13 cellular contexts compared by ENCODE assay signal in the genomic region with DNA sequence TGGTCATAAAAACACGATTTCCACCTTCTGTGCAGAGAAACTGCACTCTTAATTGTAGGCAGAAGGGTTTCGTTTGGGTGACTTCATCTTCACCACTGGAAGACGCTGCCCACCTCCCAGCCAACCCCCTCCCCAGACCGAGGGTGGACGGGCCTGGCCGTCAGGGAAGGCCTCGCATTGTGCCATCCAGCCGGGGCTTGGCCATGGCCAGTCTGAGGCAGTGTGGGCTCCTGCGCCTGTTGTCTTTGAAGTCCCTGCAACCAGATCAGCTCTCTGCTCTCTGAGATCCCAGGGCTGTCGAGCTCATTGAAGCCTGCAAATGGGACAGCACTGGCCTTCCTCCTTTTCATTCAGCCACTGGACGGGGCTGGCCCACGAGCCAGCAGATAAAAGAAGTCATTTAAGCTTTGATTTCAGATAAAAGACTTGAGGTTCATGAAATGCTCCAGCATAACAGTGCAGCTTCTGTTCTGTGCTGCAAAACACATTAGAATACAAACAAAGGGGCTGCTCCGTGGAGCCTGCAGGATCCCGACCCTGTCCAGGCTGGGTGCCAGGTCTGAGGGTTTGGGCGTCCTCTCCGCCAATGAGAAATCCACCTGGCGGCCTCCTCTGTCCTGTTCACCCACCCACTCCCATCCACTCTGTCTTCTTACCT.
A peak's percentile ranks its signal among the peaks of the same experiment; 100 is the strongest.
DNase-seq lines count a peak whose midpoint lies in the region; ATAC-seq and TF ChIP-seq lines count a peak whose summit lies in the region.
"Had no signal": no experiment of that assay in that cellular context is flagged by ENCODE, and none has a peak within 500 bp of the region (broad histone marks: within the 10 kb centered on the region; RNA-seq: fewer than 3 reads in every experiment).

No MANE protein-coding gene starts in this region.

- no peaks in the 10 kb centered on the region for H3K36me3 ChIP-seq in prostate gland
- H3K36me3 ChIP-seq: uterus had no signal

- H3K4me3 Mint-ChIP-seq in activated CD4-positive, alpha-beta T cell treated with anti-CD3 and anti-CD28 coated beads, Interleukin-2, amount 10 ng/mL, durations not matched to agents 24 days and 14 days = no peak overlapping the region
- H3K4me3 Mint-ChIP-seq: activated CD8-positive, alpha-beta memory T cell treated with anti-CD3 and anti-CD28 coated beads, Interleukin-2, amount 10 ng/mL, durations not matched to agents 7 days and 5 days had no signal

- no peaks in the 10 kb centered on the region for H3K9me3 ChIP-seq in prostate gland
- H3K9me3 ChIP-seq: uterus had no signal

- intact Hi-C loops in Right ventricle myocardium superior (cut with DNase I) = no loop called here
- intact Hi-C loops in Right ventricle myocardium inferior (cut with DNase I) = loop anchor here (5.0 kb wide), 1 partner anchor 250 kb away; no protein-coding TSS in a partner anchor
- intact Hi-C loops in prostate gland (cut with DNase I) = no loop called here
- intact Hi-C loops in activated CD4-positive, alpha-beta T cell treated with anti-CD3 and anti-CD28 coated beads, Interleukin-2, amount 10 ng/mL, durations not matched to agents 24 days and 14 days (cut with micrococcal nuclease) = no loop called here

- peak; percentile 41 for ATAC-seq in Right ventricle myocardium superior (ENCODE audit: poor library complexity)
- no peak for ATAC-seq in Right ventricle myocardium inferior
- ATAC-seq in GM21786 (IDR thresholded peaks at IDR 0.05; ENCODE audit: unreplicated experiment) = no peak
- ATAC-seq: activated CD8-positive, alpha-beta memory T cell treated with anti-CD3 and anti-CD28 coated beads, Interleukin-2, amount 10 ng/mL, durations not matched to agents 7 days and 5 days had no signal

- no peaks in the 10 kb centered on the region for H3K27me3 ChIP-seq in prostate gland (replicated peaks; ENCODE audit: insufficient read depth)
- H3K27me3 ChIP-seq: uterus had no signal

- TF ChIP-seq POLR2A in prostate gland (IDR thresholded peaks at IDR 0.05) = no peak

- peak overlapping the region in 1 of 2 donors; percentile 25 for H3K27ac ChIP-seq in prostate gland
- H3K27ac ChIP-seq: uterus had no signal

- H3K36me3 Mint-ChIP-seq in activated CD4-positive, alpha-beta T cell treated with anti-CD3 and anti-CD28 coated beads, Interleukin-2, amount 10 ng/mL, durations not matched to agents 24 days and 14 days (ENCODE audit: low read depth) = peaks cover 44% of the 10 kb centered on the region

- no peak for TF ChIP-seq CTCF in prostate gland (IDR thresholded peaks at IDR 0.05)

- no peak overlapping the region for H3K27ac Mint-ChIP-seq in activated CD4-positive, alpha-beta T cell treated with anti-CD3 and anti-CD28 coated beads, Interleukin-2, amount 10 ng/mL, durations not matched to agents 24 days and 14 days
- H3K27ac Mint-ChIP-seq: activated CD8-positive, alpha-beta memory T cell treated with anti-CD3 and anti-CD28 coated beads, Interleukin-2, amount 10 ng/mL, durations not matched to agents 7 days and 5 days; progenitor cell of endocrine pancreas had no signal

- no peak overlapping the region for H3K4me3 ChIP-seq in prostate gland
- H3K4me3 ChIP-seq: uterus had no signal

- peak; percentile 49 for DNase-seq in Right ventricle myocardium superior
- DNase-seq in Right ventricle myocardium inferior (ENCODE audit: missing footprints) = no peak
- peak; percentile 46 for DNase-seq in SW480 (ENCODE audit: low spot score)
- peak; percentile 31 for DNase-seq in iPS-NIHi7 (ENCODE audit: extremely low spot score)
- DNase-seq in prostate gland (ENCODE audit: low spot score) = no peak
- no peak for DNase-seq in activated CD4-positive, alpha-beta T cell treated with anti-CD3 and anti-CD28 coated beads, Interleukin-2, amount 10 ng/mL, durations not matched to agents 24 days and 14 days
- DNase-seq in effector CD4-positive, alpha-beta T cell = no peak
- DNase-seq: activated CD8-positive, alpha-beta memory T cell treated with anti-CD3 and anti-CD28 coated beads, Interleukin-2, amount 10 ng/mL, durations not matched to agents 7 days and 5 days; left cardiac atrium; NCI-H510A treated with DMSO at 0.1 percent for 48 hours; uterus had no signal

- peaks cover 9% of the 10 kb centered on the region for H3K4me1 ChIP-seq in prostate gland (replicated peaks)
- H3K4me1 ChIP-seq: uterus had no signal

- peaks cover 21% of the 10 kb centered on the region for H3K4me1 Mint-ChIP-seq in activated CD4-positive, alpha-beta T cell treated with anti-CD3 and anti-CD28 coated beads, Interleukin-2, amount 10 ng/mL, durations not matched to agents 24 days and 14 days

- peaks cover 8% of the 10 kb centered on the region for H3K9me3 Mint-ChIP-seq in activated CD4-positive, alpha-beta T cell treated with anti-CD3 and anti-CD28 coated beads, Interleukin-2, amount 10 ng/mL, durations not matched to agents 24 days and 14 days

- 48% methylated on average over 17 of the region's 17 CpGs for WGBS in prostate gland

- no peaks in the 10 kb centered on the region for H3K27me3 Mint-ChIP-seq in activated CD4-positive, alpha-beta T cell treated with anti-CD3 and anti-CD28 coated beads, Interleukin-2, amount 10 ng/mL, durations not matched to agents 24 days and 14 days
- H3K27me3 Mint-ChIP-seq: activated CD8-positive, alpha-beta memory T cell treated with anti-CD3 and anti-CD28 coated beads, Interleukin-2, amount 10 ng/mL, durations not matched to agents 7 days and 5 days had no signal

Comparison
In these comparisons a context has a peak if more than half of its experiments do, and no peak if none do; other contexts are left out.
1. DNase-seq: peak in Right ventricle myocardium superior (single experiment), SW480 (single experiment) and iPS-NIHi7 (single experiment); none in Right ventricle myocardium inferior (single experiment), prostate gland (single experiment), activated CD4-positive, alpha-beta T cell treated with anti-CD3 and anti-CD28 coated beads, Interleukin-2, amount 10 ng/mL, durations not matched to agents 24 days and 14 days (single experiment) and effector CD4-positive, alpha-beta T cell (single experiment).